34 cellular contexts compared by ENCODE assay signal in the genomic region with DNA sequence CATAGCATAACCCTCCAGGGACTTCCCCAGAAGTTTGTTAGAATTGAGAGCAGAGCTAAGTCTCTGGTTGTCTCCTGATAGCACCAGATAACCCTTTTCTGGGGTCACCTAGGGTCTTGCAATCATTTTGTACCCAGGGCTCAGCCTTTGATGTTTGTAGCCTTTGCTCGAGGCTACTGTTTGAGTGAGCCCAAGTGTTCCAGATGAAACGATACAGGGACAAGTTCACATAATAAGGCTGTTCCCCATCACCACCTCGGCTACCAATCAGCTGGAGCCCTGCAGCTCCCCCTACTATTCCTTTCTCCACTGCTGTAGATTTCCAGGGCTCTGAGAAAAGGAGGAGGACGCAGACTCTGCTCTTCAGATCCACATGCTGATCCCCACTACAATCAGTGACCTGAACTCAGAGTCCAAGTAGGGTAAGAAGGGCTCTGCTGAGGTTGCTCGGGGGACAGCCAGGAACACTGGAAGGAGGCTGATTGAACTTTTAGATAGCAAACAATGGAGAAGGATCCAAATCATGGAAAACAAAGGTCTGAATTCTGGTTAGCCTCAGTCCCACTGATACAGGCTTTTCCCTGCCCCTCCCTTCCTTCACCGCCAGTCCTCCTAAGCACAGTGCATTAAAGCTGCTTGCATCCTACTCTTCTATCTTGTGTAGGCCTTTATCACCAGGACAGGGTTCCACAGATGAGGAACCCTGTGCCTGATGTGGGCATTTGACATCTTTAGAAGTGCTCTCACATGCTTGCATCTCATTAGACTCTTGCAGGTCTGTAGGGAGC. TPM values are rescaled to one million over a fixed set of nuclear protein-coding genes. Genes with fewer than 3 reads are reported as not detected.
"Had no signal": no experiment of that assay in that cellular context is flagged by ENCODE, and none has a peak within 500 bp of the region (broad histone marks: within the 10 kb centered on the region; RNA-seq: fewer than 3 reads in every experiment).

Gene EDDM3A, plus strand, starts transcription at position 317 of the 788 bp plus-strand sequence. CDS start 1,694 bp downstream, outside the sequence.

- H3K4me3 ChIP-seq: left ventricle myocardium inferior, lung, pancreas, prostate gland, sigmoid colon, spleen, tibial nerve, uterus had no signal

- H3K9me3 ChIP-seq: left ventricle myocardium inferior, pancreas, prostate gland, sigmoid colon, spleen, tibial nerve, uterus had no signal

- H3K4me3 Mint-ChIP-seq: immature natural killer cell; mesothelial cell of epicardium; naive thymus-derived CD4-positive, alpha-beta T cell; natural killer cell treated with Interleukin-12 subunit alpha and Interleukin-12 subunit beta and Interleukin-15 and Interleukin-18, amount 100 ng/mL, for 72 hours; neural crest cell; stimulated activated memory B cell treated with anti-CD40 and anti-IgM and Interleukin-4, amounts not matched to agents 10 μg/mL and 1 μg/mL and 100 μg/mL, for 72 hours; stimulated activated naive CD8-positive, alpha-beta T cell treated with anti-CD3 and anti-CD28 coated beads, Interleukin-15, amount 100 ng/mL, for 72 hours; type B pancreatic cell had no signal

- FAIRE-seq: islet of Langerhans, kidney, pancreas, small intestine had no signal

- H3K27ac Mint-ChIP-seq: immature natural killer cell; mesothelial cell of epicardium; naive thymus-derived CD4-positive, alpha-beta T cell; natural killer cell treated with Interleukin-12 subunit alpha and Interleukin-12 subunit beta and Interleukin-15 and Interleukin-18, amount 100 ng/mL, for 72 hours; stimulated activated memory B cell treated with anti-CD40 and anti-IgM and Interleukin-4, amounts not matched to agents 10 μg/mL and 1 μg/mL and 100 μg/mL, for 72 hours; stimulated activated naive CD8-positive, alpha-beta T cell treated with anti-CD3 and anti-CD28 coated beads, Interleukin-15, amount 100 ng/mL, for 72 hours had no signal

- H3K36me3 Mint-ChIP-seq: immature natural killer cell; naive thymus-derived CD4-positive, alpha-beta T cell; natural killer cell treated with Interleukin-12 subunit alpha and Interleukin-12 subunit beta and Interleukin-15 and Interleukin-18, amount 100 ng/mL, for 72 hours; stimulated activated memory B cell treated with anti-CD40 and anti-IgM and Interleukin-4, amounts not matched to agents 10 μg/mL and 1 μg/mL and 100 μg/mL, for 72 hours had no signal

- H3K9me3 Mint-ChIP-seq: immature natural killer cell; mesothelial cell of epicardium; natural killer cell treated with Interleukin-12 subunit alpha and Interleukin-12 subunit beta and Interleukin-15 and Interleukin-18, amount 100 ng/mL, for 72 hours; neural crest cell; stimulated activated memory B cell treated with anti-CD40 and anti-IgM and Interleukin-4, amounts not matched to agents 10 μg/mL and 1 μg/mL and 100 μg/mL, for 72 hours; stimulated activated naive CD8-positive, alpha-beta T cell treated with anti-CD3 and anti-CD28 coated beads, Interleukin-15, amount 100 ng/mL, for 72 hours had no signal

- H3K27ac ChIP-seq: left ventricle myocardium inferior, pancreas, prostate gland, sigmoid colon, spleen, tibial nerve, uterus had no signal

- H3K4me1 ChIP-seq: left ventricle myocardium inferior, pancreas, prostate gland, sigmoid colon, spleen, tibial nerve, uterus had no signal

- H3K36me3 ChIP-seq: left ventricle myocardium inferior, pancreas, prostate gland, sigmoid colon, spleen, tibial nerve, uterus had no signal

- ATAC-seq: left colon; naive thymus-derived CD4-positive, alpha-beta T cell; natural killer cell treated with Interleukin-12 subunit alpha and Interleukin-12 subunit beta and Interleukin-15 and Interleukin-18, amount 100 ng/mL, for 72 hours; pancreas; stimulated activated memory B cell treated with anti-CD40 and anti-IgM and Interleukin-4, amounts not matched to agents 10 μg/mL and 1 μg/mL and 100 μg/mL, for 72 hours; stimulated activated naive CD8-positive, alpha-beta T cell treated with anti-CD3 and anti-CD28 coated beads, Interleukin-15, amount 100 ng/mL, for 72 hours had no signal

- H3K27me3 ChIP-seq: pancreas, sigmoid colon, spleen, tibial nerve, uterus had no signal

- H3K27me3 Mint-ChIP-seq: stimulated activated memory B cell treated with anti-CD40 and anti-IgM and Interleukin-4, amounts not matched to agents 10 μg/mL and 1 μg/mL and 100 μg/mL, for 72 hours; stimulated activated naive CD8-positive, alpha-beta T cell treated with anti-CD3 and anti-CD28 coated beads, Interleukin-15, amount 100 ng/mL, for 72 hours; type B pancreatic cell had no signal

- DNase-seq: hypothalamus; immature natural killer cell; kidney; left colon; left ventricle myocardium inferior; mesendoderm; naive thymus-derived CD4-positive, alpha-beta T cell; nucleus accumbens; pancreas; posterior cingulate gyrus; retina; right cardiac atrium; sigmoid colon; small intestine; spleen; stimulated activated CD4-positive, alpha-beta T cell treated with anti-CD3 and anti-CD28 coated beads, Interleukin-4, amount 100 ng/mL, for 24 hours; stimulated activated naive CD4-positive, alpha-beta T cell treated with Interleukin-2 at 50 U/mL for 16 hours; stimulated activated naive CD8-positive, alpha-beta T cell treated with anti-CD3 and anti-CD28 coated beads, Interleukin-15, amount 100 ng/mL, for 72 hours; substantia nigra; uterus had no signal

- H3K4me1 Mint-ChIP-seq: immature natural killer cell; mesothelial cell of epicardium; naive thymus-derived CD4-positive, alpha-beta T cell; neural crest cell; stimulated activated naive CD8-positive, alpha-beta T cell treated with anti-CD3 and anti-CD28 coated beads, Interleukin-15, amount 100 ng/mL, for 72 hours had no signal

RNA-seq across cellular contexts. Expression of gene EDDM3A, which starts in this region (rescaled TPM):
- total RNA-seq: kidney; left colon; left ventricle myocardium inferior; lower leg skin; lung; mesothelial cell of epicardium; mononuclear cell; naive thymus-derived CD4-positive, alpha-beta T cell; natural killer cell treated with Interleukin-12 subunit alpha and Interleukin-12 subunit beta and Interleukin-15 and Interleukin-18, amount 100 ng/mL, for 72 hours; neural crest cell; osteoblast; pancreas; prostate gland; right cardiac atrium; sigmoid colon; spleen; temporal lobe; tibial nerve; ureter; uterus had no signal
- polyA plus RNA-seq: immature natural killer cell; lung; naive thymus-derived CD4-positive, alpha-beta T cell; pancreas; right cardiac atrium; sigmoid colon; small intestine had no signal
